8 cellular contexts compared by ENCODE assay signal in genomic region chr10:42866115-42866995, GRCh38.
DNase-seq lines count a peak whose midpoint lies in the region; ATAC-seq and TF ChIP-seq lines count a peak whose summit lies in the region.

No MANE protein-coding gene starts in this region.

- intact Hi-C loops in Panc1 (cut with micrococcal nuclease; ENCODE audit: unreplicated experiment) (loop anchor here (1.0 to 10.0 kb wide), 4 partner anchors 118 to 238 kb away; no protein-coding TSS in a partner anchor), cardiac septum (cut with DNase I) (loop anchor here (1.0 to 10.0 kb wide), 3 partner anchors 211 to 478 kb away; partner anchors contain the start of gene RET), aorta (cut with DNase I) (loop anchor here (1.0 to 2.0 kb wide), 2 partner anchors 238 to 239 kb away; no protein-coding TSS in a partner anchor)

- H2AFZ ChIP-seq in trophoblast cell (ENCODE audit: insufficient read depth, low read length, poor library complexity) = no peak overlapping the region

- in situ Hi-C loops in Panc1 (cut with HindIII; ENCODE audit: low pct_unique_long_range_greater_than_20kb, low sequenced_read_pairs) = no loop called here

- no peak overlapping the region for H2BK120ac ChIP-seq in trophoblast cell (ENCODE audit: insufficient read depth, low read length, poor library complexity)

- no peak overlapping the region for H4K8ac ChIP-seq in trophoblast cell (ENCODE audit: low read depth, low read length)

- H3K4me3 ChIP-seq in Panc1 (ENCODE audit: low read depth in 2 of 2, low read length in 2 of 2) (peak overlapping the region; percentile 21 to 56), adipocyte (ENCODE audit: low read length) (peak overlapping the region; percentile 44), trophoblast cell (ENCODE audit: low read depth, low read length) (peak overlapping the region; percentile 45), aorta (ENCODE audit: low read length in 2 of 2) (no peak overlapping the region)

- POLR2A ChIA-PET in Panc1 (lab: Charles Lee) = no interaction called here

- H3K9ac ChIP-seq in adipocyte (ENCODE audit: low read length) (peak overlapping the region; percentile 29), trophoblast cell (ENCODE audit: low read length) (no peak overlapping the region)

- DNase-seq in NCI-H2171 (lab: John Stamatoyannopoulos, UW) (peak; percentile 1), NCI-H2171 treated with DMSO at 0.1 percent for 48 hours (lab: John Stamatoyannopoulos, UW) (no peak), Panc1 (ENCODE audit: low read depth, low spot score) (no peak), adipocyte (ENCODE audit: low read depth) (peak; percentile 91), cardiac septum (ENCODE audit: low spot score) (peak; percentile 90), trophoblast cell (peak; percentile 75 to 90), aorta (peak; percentile 87 to 90)

- no peak overlapping the region for H3K23ac ChIP-seq in trophoblast cell (ENCODE audit: low read length)

- no peaks in the 10 kb centered on the region for H3K79me1 ChIP-seq in trophoblast cell (ENCODE audit: low read length)

- no peak overlapping the region for H4K91ac ChIP-seq in trophoblast cell (ENCODE audit: low read depth, low read length)

- H3K79me2 ChIP-seq in trophoblast cell (ENCODE audit: control insufficient read depth, insufficient read depth, low read length, poor library complexity) = no peaks in the 10 kb centered on the region

- no peak overlapping the region for H3K14ac ChIP-seq in trophoblast cell (ENCODE audit: low read length)

- no peak overlapping the region for H2BK5ac ChIP-seq in trophoblast cell (ENCODE audit: low read depth, low read length, poor library complexity)

- peak; percentile 80 for ATAC-seq in HG03280 (IDR thresholded peaks at IDR 0.05; ENCODE audit: unreplicated experiment)
- peak; percentile 100 for ATAC-seq in Panc1
- ATAC-seq in aorta (ENCODE audit: low FRiP score) = peak; percentile 92

- H3K4ac ChIP-seq in trophoblast cell (ENCODE audit: low read depth, low read length) = no peak overlapping the region

- BruUV-seq in Panc1 (replicated peaks; lab: Mats Ljungman, UMichigan) = no TSS peak

- peak; percentile 91 for TF ChIP-seq CTCF in Panc1 (IDR thresholded peaks at IDR 0.05)

- no peaks in the 10 kb centered on the region for H3K36me3 ChIP-seq in Panc1 (ENCODE audit: control insufficient read depth, insufficient read depth, low read length)
- H3K36me3 ChIP-seq in adipocyte (ENCODE audit: control insufficient read depth, insufficient read depth, low read length, severe bottlenecking) = no peaks in the 10 kb centered on the region
- H3K36me3 ChIP-seq in trophoblast cell (ENCODE audit: control insufficient read depth in 1 of 2, insufficient read depth in 2 of 2, low read length in 2 of 2) = no peaks in the 10 kb centered on the region
- H3K36me3 ChIP-seq in aorta (ENCODE audit: control insufficient read depth in 1 of 2, insufficient read depth in 2 of 2, low read length in 1 of 2) = no peaks in the 10 kb centered on the region

- no peak overlapping the region for H4K12ac ChIP-seq in trophoblast cell (ENCODE audit: low read depth, low read length)

- no peak overlapping the region for H2AK5ac ChIP-seq in trophoblast cell (ENCODE audit: low read length)

- H2BK12ac ChIP-seq in trophoblast cell (ENCODE audit: low read length) = no peak overlapping the region

- H3K4me2 ChIP-seq in trophoblast cell (ENCODE audit: low read length) = peak overlapping the region; percentile 58

- CTCF ChIA-PET in Panc1 (lab: Charles Lee) = no interaction called here

- no peak overlapping the region for H3K18ac ChIP-seq in trophoblast cell (ENCODE audit: low read length)

- H3K4me1 ChIP-seq in Panc1 (ENCODE audit: control insufficient read depth, insufficient read depth, low read length) = peaks cover 2% of the 10 kb centered on the region; the same call in 1 of the 2 replicates
- H3K4me1 ChIP-seq in adipocyte (ENCODE audit: control insufficient read depth, insufficient read depth, low read length) = peaks cover 10% of the 10 kb centered on the region
- no peaks in the 10 kb centered on the region for H3K4me1 ChIP-seq in trophoblast cell (ENCODE audit: control insufficient read depth in 1 of 2, insufficient read depth in 2 of 2, low read length in 2 of 2)
- no peaks in the 10 kb centered on the region for H3K4me1 ChIP-seq in aorta (ENCODE audit: control insufficient read depth in 1 of 2, insufficient read depth in 2 of 2, low read length in 2 of 2)

- peaks cover 2% of the 10 kb centered on the region; the same call in 1 of the 2 replicates for H3K27me3 ChIP-seq in Panc1 (ENCODE audit: control insufficient read depth, insufficient read depth, low read length)
- H3K27me3 ChIP-seq in adipocyte (replicated peaks; ENCODE audit: control insufficient read depth, insufficient read depth, low read length) = peaks cover 18% of the 10 kb centered on the region
- H3K27me3 ChIP-seq in trophoblast cell (ENCODE audit: insufficient read depth, low read length) = peaks cover 2% of the 10 kb centered on the region
- no peaks in the 10 kb centered on the region for H3K27me3 ChIP-seq in aorta (ENCODE audit: control insufficient read depth in 1 of 2, insufficient read depth in 2 of 2, low read length in 1 of 2)

- WGBS in trophoblast cell (ENCODE audit: extremely low coverage, insufficient coverage, insufficient read length) = no CpG with 5 or more reads among the region's 87 CpGs
- WGBS in aorta, 2 donors = 1 to 2% methylated on average over 81 to 87 of the region's 87 CpGs

- H3K9me3 ChIP-seq in Panc1 (ENCODE audit: control insufficient read depth, insufficient read depth, low read depth, low read length) (no peaks in the 10 kb centered on the region), adipocyte (ENCODE audit: control insufficient read depth, low read length) (no peaks in the 10 kb centered on the region), trophoblast cell (ENCODE audit: insufficient read depth, low read depth, low read length) (peaks cover 4% of the 10 kb centered on the region), aorta (ENCODE audit: control insufficient read depth, low read length) (no peaks in the 10 kb centered on the region)

- H3K27ac ChIP-seq in Panc1 (ENCODE audit: low read length) = no peak overlapping the region; the same call in 1 of the 2 replicates
- H3K27ac ChIP-seq in trophoblast cell (ENCODE audit: low read depth, low read length) = no peak overlapping the region
- no peak overlapping the region for H3K27ac ChIP-seq in aorta (ENCODE audit: low read depth in 1 of 2, low read length in 2 of 2)

Comparison
In these comparisons a context has a peak if more than half of its experiments do, and no peak if none do; other contexts are left out.
1. DNase-seq: peak in NCI-H2171 (single experiment), adipocyte (single experiment), cardiac septum (single experiment), trophoblast cell (2 of 2) and aorta (2 of 2); none in NCI-H2171 treated with DMSO at 0.1 percent for 48 hours (single experiment) and Panc1 (single experiment).
2. H3K4me3 ChIP-seq: peak in Panc1 (2 of 2), adipocyte (single experiment) and trophoblast cell (single experiment); none in aorta (0 of 2).
3. Peak in every context shown above with its lines, with median percentiles within 50 percentile points of each other: ATAC-seq.